In genomic region chr10:95435548-95436279, GRCh38 we compare ENCODE assay signal across 22 cellular contexts.
DNase-seq lines count a peak whose midpoint lies in the region; ATAC-seq and TF ChIP-seq lines count a peak whose summit lies in the region.
"Had no signal": no experiment of that assay in that cellular context is flagged by ENCODE, and none has a peak within 500 bp of the region (broad histone marks: within the 10 kb centered on the region; RNA-seq: fewer than 3 reads in every experiment).

No MANE protein-coding gene starts in this region.

- no peak overlapping the region for H3K4me3 ChIP-seq in IMR-90 (ENCODE audit: insufficient read depth, low read depth, low read length)
- H3K4me3 ChIP-seq in right lobe of liver = no peak overlapping the region
- peak overlapping the region in 1 of 5 donors; percentile 13 for H3K4me3 ChIP-seq in subcutaneous abdominal adipose tissue (ENCODE audit: low read depth in 1 of 5, low read length in 5 of 5)
- H3K4me3 ChIP-seq: colonic mucosa, MG63, spleen had no signal

- peaks cover 59% of the 10 kb centered on the region for H3K4me1 Mint-ChIP-seq in endothelial cell (ENCODE audit: unreplicated experiment)
- H3K4me1 Mint-ChIP-seq: activated naive CD4-positive, alpha-beta T cell treated with anti-CD3 and anti-CD28 coated beads, Interleukin-2, amount 50 U/mL, for 24 hours had no signal

- H4K20me1 ChIP-seq in IMR-90 (ENCODE audit: insufficient read depth, low read length) = no peaks in the 10 kb centered on the region

- H3K4ac ChIP-seq in IMR-90 (ENCODE audit: low read depth, low read length) = no peak overlapping the region

- H3K9ac ChIP-seq in IMR-90 (ENCODE audit: low read depth, low read length) (no peak overlapping the region), subcutaneous abdominal adipose tissue (ENCODE audit: low read length in 5 of 5) (peak overlapping the region in 1 of 5 donors; percentile 69)

- TF ChIP-seq RAD21 in IMR-90 (IDR thresholded peaks at IDR 0.05; ENCODE audit: low read length) = no peak

- no peaks in the 10 kb centered on the region for H3K4me1 ChIP-seq in IMR-90 (ENCODE audit: control insufficient read depth, insufficient read depth, low read length)
- peaks cover 0 to 29% (median 10%) of the 10 kb centered on the region in 4 donors for H3K4me1 ChIP-seq in right lobe of liver
- peaks cover 11 to 72% (median 28%) of the 10 kb centered on the region in 5 donors for H3K4me1 ChIP-seq in subcutaneous abdominal adipose tissue (ENCODE audit: control insufficient read depth in 5 of 5, insufficient read depth in 5 of 5, low read length in 5 of 5)
- H3K4me1 ChIP-seq: colonic mucosa had no signal

- POLR2A ChIA-PET in IMR-90 (lab: Charles Lee; ENCODE audit: unreplicated experiment) = no interaction called here

- no TSS peak for BruUV-seq in IMR-90 (replicated peaks; lab: Mats Ljungman, UMichigan)

- H3K9me1 ChIP-seq in IMR-90 (ENCODE audit: insufficient read depth, low read length) = no peaks in the 10 kb centered on the region

- H3K23ac ChIP-seq in IMR-90 (ENCODE audit: low read depth, low read length) = no peak overlapping the region

- no peak overlapping the region for H3K14ac ChIP-seq in IMR-90 (replicated peaks; ENCODE audit: low read depth, low read length)

- H2BK20ac ChIP-seq in IMR-90 (ENCODE audit: low read depth, low read length) = no peak overlapping the region

- ATAC-seq in IMR-90 (ENCODE audit: low read depth) (no peak), right lobe of liver (peak; percentile 57 to 87 (median 83)), HG03354 (IDR thresholded peaks at IDR 0.05; ENCODE audit: poor library complexity, severe bottlenecking, unreplicated experiment) (no peak), GM18520 (IDR thresholded peaks at IDR 0.05; ENCODE audit: unreplicated experiment) (no peak)

- no peak overlapping the region for H3K4me2 ChIP-seq in IMR-90 (ENCODE audit: low read depth, low read length)

- no peak overlapping the region for H2BK120ac ChIP-seq in IMR-90 (ENCODE audit: low read depth, low read length)

- H3K27me3 Mint-ChIP-seq in endothelial cell (ENCODE audit: unreplicated experiment) = peaks cover 14% of the 10 kb centered on the region
- H3K27me3 Mint-ChIP-seq: activated naive CD4-positive, alpha-beta T cell treated with anti-CD3 and anti-CD28 coated beads, Interleukin-2, amount 50 U/mL, for 24 hours; IgD-negative memory B cell had no signal

- H2BK5ac ChIP-seq in IMR-90 (ENCODE audit: low read depth, low read length, poor library complexity, severe bottlenecking) = no peak overlapping the region

- no peaks in the 10 kb centered on the region for H3K9me3 ChIP-seq in IMR-90 (ENCODE audit: control insufficient read depth, insufficient read depth, low read length)
- H3K9me3 ChIP-seq in right lobe of liver = no peaks in the 10 kb centered on the region
- no peaks in the 10 kb centered on the region for H3K9me3 ChIP-seq in subcutaneous abdominal adipose tissue (ENCODE audit: control insufficient read depth in 5 of 5, low read length in 5 of 5)
- H3K9me3 ChIP-seq: colonic mucosa, MG63, neutrophil, spleen had no signal

- H3K36me3 Mint-ChIP-seq in endothelial cell (ENCODE audit: low read depth, unreplicated experiment) = peaks cover 45% of the 10 kb centered on the region
- H3K36me3 Mint-ChIP-seq: activated naive CD4-positive, alpha-beta T cell treated with anti-CD3 and anti-CD28 coated beads, Interleukin-2, amount 50 U/mL, for 24 hours; CD4-positive, CD25-positive, alpha-beta regulatory T cell had no signal

- no peaks in the 10 kb centered on the region for H3K9me3 Mint-ChIP-seq in endothelial cell (ENCODE audit: unreplicated experiment)
- H3K9me3 Mint-ChIP-seq: activated naive CD4-positive, alpha-beta T cell treated with anti-CD3 and anti-CD28 coated beads, Interleukin-2, amount 50 U/mL, for 24 hours; activated T-helper 1 cell treated with anti-CD3 and anti-CD28 coated beads, Interleukin-12 subunit alpha, Interleukin-12 subunit beta, Interleukin-2, Interleukin-4 antibody, amounts not matched to agents 30 ng/mL and 10 ng/mL and 1 ng/mL, durations not matched to agents 14 hours and 24 hours and 36 hours; CD4-positive, CD25-positive, alpha-beta regulatory T cell; IgD-negative memory B cell had no signal

- 29% methylated on average over 2 of the region's 13 CpGs; no CpG with 5 or more reads in 1 of the 2 experiments for WGBS in IMR-90 (ENCODE audit: extremely low coverage in 2 of 2, insufficient read length in 1 of 2), 2 experiments
- WGBS in right lobe of liver (ENCODE audit: insufficient coverage, low coverage, low lambda C conversion rate, missing lambda C conversion rate) = 50% methylated on average over 1 of the region's 13 CpGs

- H4K5ac ChIP-seq in IMR-90 (ENCODE audit: low read depth, low read length) = no peak overlapping the region

- no peak overlapping the region for H2AK5ac ChIP-seq in IMR-90 (ENCODE audit: low read depth, low read length)

- no peak overlapping the region for H2BK15ac ChIP-seq in IMR-90 (ENCODE audit: low read depth, low read length)

- H3K18ac ChIP-seq in IMR-90 (ENCODE audit: low read depth, low read length) = no peak overlapping the region

- CTCF ChIA-PET in IMR-90 (lab: Yijun Ruan, JAX) = interaction anchor here (1.2 kb wide), 1 partner anchor 10 kb away, joined by 4 read pairs; no protein-coding TSS in a partner anchor

- no peak overlapping the region for H2AK9ac ChIP-seq in IMR-90 (replicated peaks; ENCODE audit: low read depth, low read length, poor library complexity)

- H3K56ac ChIP-seq in IMR-90 (ENCODE audit: extremely low read depth, insufficient read depth, low read length) = no peak overlapping the region

- peaks cover 24% of the 10 kb centered on the region for H3K27me3 ChIP-seq in IMR-90 (ENCODE audit: control insufficient read depth, insufficient read depth, low read length)
- no peaks in the 10 kb centered on the region for H3K27me3 ChIP-seq in right lobe of liver
- H3K27me3 ChIP-seq in subcutaneous abdominal adipose tissue (ENCODE audit: control insufficient read depth in 5 of 5, insufficient read depth in 4 of 5, low read length in 5 of 5) = no peaks in the 10 kb centered on the region
- H3K27me3 ChIP-seq: colonic mucosa, neutrophil, spleen had no signal

- DNase-seq in IMR-90 = no peak
- no peak for DNase-seq in endothelial cell (ENCODE audit: low spot score)
- DNase-seq in right lobe of liver = peak in 2 of 3 donors; percentile 73 to 79
- DNase-seq in globus pallidus (ENCODE audit: low spot score) = no peak
- no peak for DNase-seq in NCI-H69 (lab: John Stamatoyannopoulos, UW)
- DNase-seq: activated CD4-positive, alpha-beta T cell treated with anti-CD3 and anti-CD28 coated beads for 4 hours; CD4-positive, CD25-positive, alpha-beta regulatory T cell; colonic mucosa; foreskin fibroblast; MG63; NCI-H1417 treated with DMSO at 0.1 percent for 48 hours; NCI-H2171; spleen; stimulated activated CD4-positive, alpha-beta T cell treated with anti-CD3 and anti-CD28 coated beads, Interleukin-4, amount 100 ng/mL, for 4 hours had no signal

- peak overlapping the region; percentile 99 for H3K27ac Mint-ChIP-seq in endothelial cell (ENCODE audit: unreplicated experiment)
- H3K27ac Mint-ChIP-seq: activated naive CD4-positive, alpha-beta T cell treated with anti-CD3 and anti-CD28 coated beads, Interleukin-2, amount 50 U/mL, for 24 hours; activated T-helper 1 cell treated with anti-CD3 and anti-CD28 coated beads, Interleukin-12 subunit alpha, Interleukin-12 subunit beta, Interleukin-2, Interleukin-4 antibody, amounts not matched to agents 30 ng/mL and 10 ng/mL and 1 ng/mL, durations not matched to agents 14 hours and 24 hours and 36 hours; CD4-positive, CD25-positive, alpha-beta regulatory T cell; IgD-negative memory B cell had no signal

- no peak for TF ChIP-seq CTCF in IMR-90 (conservative IDR thresholded peaks at IDR 0.05; ENCODE audit: low read depth, low read length)
- no peak for TF ChIP-seq CTCF in endothelial cell (IDR thresholded peaks at IDR 0.05; ENCODE audit: unreplicated experiment)
- no peak for TF ChIP-seq CTCF in right lobe of liver (IDR thresholded peaks at IDR 0.05)

- H3K4me3 Mint-ChIP-seq in endothelial cell (ENCODE audit: unreplicated experiment) = no peak overlapping the region
- H3K4me3 Mint-ChIP-seq: activated naive CD4-positive, alpha-beta T cell treated with anti-CD3 and anti-CD28 coated beads, Interleukin-2, amount 50 U/mL, for 24 hours; activated T-helper 1 cell treated with anti-CD3 and anti-CD28 coated beads, Interleukin-12 subunit alpha, Interleukin-12 subunit beta, Interleukin-2, Interleukin-4 antibody, amounts not matched to agents 30 ng/mL and 10 ng/mL and 1 ng/mL, durations not matched to agents 14 hours and 24 hours and 36 hours; CD4-positive, CD25-positive, alpha-beta regulatory T cell; IgD-negative memory B cell had no signal

- no peaks in the 10 kb centered on the region for H3K79me1 ChIP-seq in IMR-90 (ENCODE audit: low read depth in 1 of 2, low read length in 2 of 2)

- H3K36me3 ChIP-seq in IMR-90 (ENCODE audit: control insufficient read depth, insufficient read depth, low read length) (no peaks in the 10 kb centered on the region), right lobe of liver (peaks cover 0 to 19% (median 7%) of the 10 kb centered on the region in 4 donors), subcutaneous abdominal adipose tissue (ENCODE audit: control insufficient read depth in 5 of 5, insufficient read depth in 5 of 5, low read length in 5 of 5) (peaks cover 0 to 12% (median 2%) of the 10 kb centered on the region in 5 donors)
- H3K36me3 ChIP-seq: colonic mucosa, MG63, neutrophil had no signal

- no peak overlapping the region for H4K91ac ChIP-seq in IMR-90 (ENCODE audit: insufficient read depth, low read depth, low read length)

- in situ Hi-C loops in IMR-90 (cut with MboI; ENCODE audit: low sequenced_read_pairs) = no loop called here

- no peak overlapping the region for H4K8ac ChIP-seq in IMR-90 (ENCODE audit: low read depth in 2 of 2, low read length in 2 of 2)

- intact Hi-C loops in IMR-90 (cut with micrococcal nuclease) (loop anchor here (10.0 kb wide), 1 partner anchor 429 kb away; no protein-coding TSS in a partner anchor), right lobe of liver (cut with DNase I) (loop anchor here in 1 of 2 donors (10.0 kb wide), 1 partner anchor 129 kb away; the partner anchor contains the start of gene SORBS1)

- dilution Hi-C loops in IMR-90 (cut with HindIII; ENCODE audit: low sequenced_read_pairs, unreplicated experiment) = no loop called here

- H2AFZ ChIP-seq in IMR-90 (replicated peaks; ENCODE audit: low read length, poor library complexity) = peak overlapping the region; percentile 19

- H3K27ac ChIP-seq in IMR-90 (ENCODE audit: insufficient read depth, low read length) = no peak overlapping the region
- peak overlapping the region; percentile 53 to 81 (median 73) for H3K27ac ChIP-seq in right lobe of liver
- H3K27ac ChIP-seq in subcutaneous abdominal adipose tissue (ENCODE audit: low read depth, low read length) = peak overlapping the region; percentile 55
- H3K27ac ChIP-seq: colonic mucosa, HL-60, neutrophil had no signal

- TF ChIP-seq POLR2A in IMR-90 (IDR thresholded peaks at IDR 0.05; ENCODE audit: low read depth, low read length) = no peak
- no peak for TF ChIP-seq POLR2A in right lobe of liver (IDR thresholded peaks at IDR 0.05)

TF ChIP-seq in IMR-90, 13 proteins besides CTCF, POLR2A, EP300 and RAD21 (continues in another document):
- no peak for TF ChIP-seq MXI1 (IDR thresholded peaks at IDR 0.05; ENCODE audit: borderline replicate concordance, low read depth, low read length)
- TF ChIP-seq MAZ (IDR thresholded peaks at IDR 0.05; ENCODE audit: borderline replicate concordance, low read depth, low read length) = no peak
- TF ChIP-seq BHLHE40 (IDR thresholded peaks at IDR 0.05; ENCODE audit: low read depth, low read length) = no peak

Comparison
In these comparisons a context has a peak if more than half of its experiments do, and no peak if none do; other contexts are left out.
1. ATAC-seq: peak in right lobe of liver (4 of 4); none in IMR-90 (single experiment), HG03354 (single experiment) and GM18520 (single experiment).
2. DNase-seq: peak in right lobe of liver (2 of 3); none in IMR-90 (single experiment), endothelial cell (single experiment), globus pallidus (single experiment) and NCI-H69 (single experiment).